1 cellular context compared by ENCODE assay signal in the genomic region with DNA sequence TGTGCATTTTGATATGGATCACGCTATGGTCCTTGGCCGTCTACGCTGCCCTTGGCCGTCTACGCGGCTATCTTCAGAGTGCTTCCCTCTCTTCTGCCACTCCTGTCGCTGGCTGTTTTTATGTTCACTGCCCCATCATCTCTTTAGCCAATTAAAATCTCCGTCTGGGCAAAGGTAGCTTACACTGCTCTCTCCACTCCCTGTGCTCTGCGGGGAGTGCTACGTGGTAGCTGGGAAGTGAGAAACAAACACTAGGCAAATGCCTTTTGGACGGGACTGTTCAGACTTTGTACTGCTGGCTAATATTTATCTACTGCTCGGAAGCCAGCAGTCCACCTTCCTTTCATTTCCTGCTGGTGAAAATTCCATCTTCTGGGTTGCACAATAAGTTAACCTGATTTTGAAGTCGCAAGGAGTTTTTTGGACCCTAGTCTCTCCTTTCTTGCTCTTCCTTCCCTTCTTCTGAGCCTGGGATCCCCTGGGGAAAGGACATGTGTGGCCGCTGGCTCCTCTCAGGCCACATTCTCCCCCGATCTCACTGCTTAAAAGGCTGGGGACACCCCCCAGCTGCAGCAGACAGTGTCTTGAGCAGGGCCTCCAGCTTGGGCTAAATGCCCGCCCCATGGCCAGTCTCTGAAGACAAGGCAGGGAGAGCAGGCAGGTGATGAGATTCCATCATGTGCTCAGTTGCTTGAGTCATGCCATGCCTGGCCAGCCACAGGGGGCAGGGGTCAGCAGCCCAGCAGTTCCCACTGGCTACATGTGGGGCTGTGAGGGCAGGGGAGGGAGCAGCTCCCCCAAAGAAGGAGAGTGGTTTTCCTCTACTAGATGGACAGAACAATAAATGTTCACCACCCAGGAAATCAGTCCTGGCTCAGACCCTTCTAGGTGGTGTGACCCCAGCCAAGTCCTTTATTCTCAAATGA.
TF ChIP-seq lines count a peak whose summit lies in the region.

No MANE protein-coding gene starts in this region.

TF ChIP-seq in HepG2, 621 proteins besides CTCF, POLR2A, EP300 and RAD21 (continued from another document and continues in another):
- TF ChIP-seq, protein P1, sequence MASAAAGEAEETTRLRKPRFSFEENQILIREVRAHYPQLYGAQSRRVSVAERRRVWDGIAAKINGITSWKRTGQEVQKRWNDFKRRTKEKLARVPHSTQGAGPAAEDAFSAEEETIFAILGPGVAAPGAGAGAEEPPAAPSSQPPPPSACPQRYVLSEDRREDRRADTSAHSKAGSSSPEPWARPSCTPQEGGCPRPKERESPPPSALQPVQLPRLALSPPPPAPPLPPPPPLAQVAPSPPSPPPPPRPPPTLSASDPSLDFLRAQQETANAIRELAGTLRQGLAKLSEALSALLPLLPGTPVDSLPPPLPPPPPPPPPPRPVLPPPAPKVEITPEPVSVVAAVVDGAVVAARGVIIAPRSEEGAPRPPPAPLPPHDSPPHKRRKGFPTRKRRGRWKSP (CRISPR knock-in tag; IDR thresholded peaks at IDR 0.05) = 0 out of 2 replicates have a peak, but pooled peaks have one; percentile 58
- TF ChIP-seq HNRNPL (IDR thresholded peaks at IDR 0.05; ENCODE audit: low read depth, low read length) (0 out of 2 replicates have a peak, but pooled peaks have one; percentile 39), ZKSCAN1 (IDR thresholded peaks at IDR 0.05; ENCODE audit: low read length) (no peak), ZNF180 (CRISPR knock-in tag; IDR thresholded peaks at IDR 0.05; ENCODE audit: borderline replicate concordance, low read depth) (no peak), SYNCRIP (IDR thresholded peaks at IDR 0.05; ENCODE audit: insufficient read depth, low read depth, low read length) (no peak), RARG (CRISPR knock-in tag; IDR thresholded peaks at IDR 0.05; ENCODE audit: low read depth) (no peak), KLF9 (CRISPR knock-in tag; IDR thresholded peaks at IDR 0.05; ENCODE audit: low read depth) (no peak), ZNF512B (CRISPR knock-in tag; IDR thresholded peaks at IDR 0.05; ENCODE audit: borderline replicate concordance) (peak; percentile 2; the same call in 1 of the 2 replicates), ZNF775 (CRISPR knock-in tag; IDR thresholded peaks at IDR 0.05; ENCODE audit: borderline replicate concordance) (no peak), CENPX (CRISPR knock-in tag; IDR thresholded peaks at IDR 0.05) (no peak), POGZ (CRISPR knock-in tag; IDR thresholded peaks at IDR 0.05) (peak; percentile 85), EED (CRISPR knock-in tag; IDR thresholded peaks at IDR 0.05) (no peak), KDM5A (IDR thresholded peaks at IDR 0.05; ENCODE audit: borderline replicate concordance, low read length) (no peak; the same call in 1 of the 2 replicates), SRF (IDR thresholded peaks at IDR 0.05; ENCODE audit: low read depth, low read length) (0 out of 2 replicates have a peak, but pooled peaks have one; percentile 5), ZNF136 (CRISPR knock-in tag; IDR thresholded peaks at IDR 0.05; ENCODE audit: low read depth) (no peak; the same call in 1 of the 2 replicates), ZNF503 (CRISPR knock-in tag; IDR thresholded peaks at IDR 0.05) (peak; percentile 88; the same call in 1 of the 2 replicates), KAT7 (CRISPR knock-in tag; IDR thresholded peaks at IDR 0.05; ENCODE audit: borderline replicate concordance) (peak; percentile 90; the same call in 1 of the 2 replicates), HNRNPH1 (optimal IDR thresholded peaks at IDR 0.05; ENCODE audit: low read depth, low read length) (no peak), ZNF782 (CRISPR knock-in tag; IDR thresholded peaks at IDR 0.05; ENCODE audit: borderline replicate concordance) (no peak), ZNF354B (CRISPR knock-in tag; IDR thresholded peaks at IDR 0.05) (no peak), HNF4A (CRISPR knock-in tag; IDR thresholded peaks at IDR 0.05) (peak; percentile 98), PHF5A (CRISPR knock-in tag; IDR thresholded peaks at IDR 0.05; ENCODE audit: low read depth, unreplicated experiment) (no peak), FOXO1 (CRISPR knock-in tag; IDR thresholded peaks at IDR 0.05) (peak; percentile 81), MXD1 (CRISPR knock-in tag; IDR thresholded peaks at IDR 0.05) (0 out of 2 replicates have a peak, but pooled peaks have one; percentile 53), ARNTL (CRISPR knock-in tag; IDR thresholded peaks at IDR 0.05) (no peak), JARID2 (CRISPR knock-in tag; IDR thresholded peaks at IDR 0.05; ENCODE audit: insufficient replicate concordance) (peak; percentile 3), HMGA1 (CRISPR knock-in tag; conservative IDR thresholded peaks at IDR 0.05) (no peak), CEBPG (CRISPR knock-in tag; IDR thresholded peaks at IDR 0.05) (peak; percentile 96), ZNF720 (CRISPR knock-in tag; IDR thresholded peaks at IDR 0.05) (no peak), MIER3 (CRISPR knock-in tag; IDR thresholded peaks at IDR 0.05; ENCODE audit: borderline replicate concordance) (peak; percentile 67; the same call in 1 of the 2 replicates), ZNF251 (CRISPR knock-in tag; IDR thresholded peaks at IDR 0.05) (no peak), ZNF530 (CRISPR knock-in tag; IDR thresholded peaks at IDR 0.05; ENCODE audit: low read depth) (no peak), ZNF234 (CRISPR knock-in tag; conservative IDR thresholded peaks at IDR 0.05) (no peak), RBM22 (optimal IDR thresholded peaks at IDR 0.05; ENCODE audit: low read length) (no peak), CBFB (CRISPR knock-in tag; IDR thresholded peaks at IDR 0.05) (0 out of 2 replicates have a peak, but pooled peaks have one; percentile 30), TCF12 (IDR thresholded peaks at IDR 0.05) (no peak), TCF12 (CRISPR knock-in tag; IDR thresholded peaks at IDR 0.05) (peak; percentile 89), TAF15 (IDR thresholded peaks at IDR 0.05; ENCODE audit: low read depth, low read length, poor library complexity, severe bottlenecking) (no peak), ZFP1 (CRISPR knock-in tag; IDR thresholded peaks at IDR 0.05) (no peak; the same call in 1 of the 2 replicates), HNRNPUL1 (IDR thresholded peaks at IDR 0.05; ENCODE audit: low read depth, low read length) (no peak), SOX13 (IDR thresholded peaks at IDR 0.05) (peak; percentile 57), SOX13 (CRISPR knock-in tag; conservative IDR thresholded peaks at IDR 0.05 in 1 of 2, IDR thresholded peaks at IDR 0.05 in 1 of 2) (peak in 1 of 2 experiments; percentile 66; a peak in 2 of 4 replicates), MAZ (IDR thresholded peaks at IDR 0.05; ENCODE audit: borderline replicate concordance, low read depth, low read length) (peak; percentile 54; the same call in 1 of the 2 replicates), MAZ (CRISPR knock-in tag; IDR thresholded peaks at IDR 0.05; ENCODE audit: low read depth) (no peak; the same call in 1 of the 2 replicates), BRF2 (CRISPR knock-in tag; IDR thresholded peaks at IDR 0.05) (no peak)
- TF ChIP-seq, protein P2, sequence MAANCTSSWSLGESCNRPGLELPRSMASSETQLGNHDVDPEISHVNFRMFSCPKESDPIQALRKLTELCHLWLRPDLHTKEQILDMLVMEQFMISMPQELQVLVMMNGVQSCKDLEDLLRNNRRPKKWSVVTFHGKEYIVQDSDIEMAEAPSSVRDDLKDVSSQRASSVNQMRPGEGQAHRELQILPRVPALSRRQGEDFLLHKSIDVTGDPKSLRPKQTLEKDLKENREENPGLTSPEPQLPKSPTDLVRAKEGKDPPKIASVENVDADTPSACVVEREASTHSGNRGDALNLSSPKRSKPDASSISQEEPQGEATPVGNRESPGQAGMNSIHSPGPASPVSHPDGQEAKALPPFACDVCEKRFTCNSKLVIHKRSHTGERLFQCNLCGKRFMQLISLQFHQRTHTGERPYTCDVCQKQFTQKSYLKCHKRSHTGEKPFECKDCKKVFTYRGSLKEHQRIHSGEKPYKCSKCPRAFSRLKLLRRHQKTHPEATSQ (CRISPR knock-in tag; IDR thresholded peaks at IDR 0.05; ENCODE audit: borderline replicate concordance) = no peak; the same call in 1 of the 2 replicates
- TF ChIP-seq, protein P3, sequence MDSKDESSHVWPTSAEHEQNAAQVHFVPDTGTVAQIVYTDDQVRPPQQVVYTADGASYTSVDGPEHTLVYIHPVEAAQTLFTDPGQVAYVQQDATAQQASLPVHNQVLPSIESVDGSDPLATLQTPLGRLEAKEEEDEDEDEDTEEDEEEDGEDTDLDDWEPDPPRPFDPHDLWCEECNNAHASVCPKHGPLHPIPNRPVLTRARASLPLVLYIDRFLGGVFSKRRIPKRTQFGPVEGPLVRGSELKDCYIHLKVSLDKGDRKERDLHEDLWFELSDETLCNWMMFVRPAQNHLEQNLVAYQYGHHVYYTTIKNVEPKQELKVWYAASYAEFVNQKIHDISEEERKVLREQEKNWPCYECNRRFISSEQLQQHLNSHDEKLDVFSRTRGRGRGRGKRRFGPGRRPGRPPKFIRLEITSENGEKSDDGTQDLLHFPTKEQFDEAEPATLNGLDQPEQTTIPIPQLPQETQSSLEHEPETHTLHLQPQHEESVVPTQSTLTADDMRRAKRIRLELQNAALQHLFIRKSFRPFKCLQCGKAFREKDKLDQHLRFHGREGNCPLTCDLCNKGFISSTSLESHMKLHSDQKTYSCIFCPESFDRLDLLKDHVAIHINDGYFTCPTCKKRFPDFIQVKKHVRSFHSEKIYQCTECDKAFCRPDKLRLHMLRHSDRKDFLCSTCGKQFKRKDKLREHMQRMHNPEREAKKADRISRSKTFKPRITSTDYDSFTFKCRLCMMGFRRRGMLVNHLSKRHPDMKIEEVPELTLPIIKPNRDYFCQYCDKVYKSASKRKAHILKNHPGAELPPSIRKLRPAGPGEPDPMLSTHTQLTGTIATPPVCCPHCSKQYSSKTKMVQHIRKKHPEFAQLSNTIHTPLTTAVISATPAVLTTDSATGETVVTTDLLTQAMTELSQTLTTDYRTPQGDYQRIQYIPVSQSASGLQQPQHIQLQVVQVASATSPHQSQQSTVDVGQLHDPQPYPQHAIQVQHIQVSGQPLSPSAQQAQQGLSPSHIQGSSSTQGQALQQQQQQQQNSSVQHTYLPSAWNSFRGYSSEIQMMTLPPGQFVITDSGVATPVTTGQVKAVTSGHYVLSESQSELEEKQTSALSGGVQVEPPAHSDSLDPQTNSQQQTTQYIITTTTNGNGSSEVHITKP (CRISPR knock-in tag; IDR thresholded peaks at IDR 0.05; ENCODE audit: low read depth) = peak; percentile 11; the same call in 1 of the 2 replicates
- TF ChIP-seq, protein P4, sequence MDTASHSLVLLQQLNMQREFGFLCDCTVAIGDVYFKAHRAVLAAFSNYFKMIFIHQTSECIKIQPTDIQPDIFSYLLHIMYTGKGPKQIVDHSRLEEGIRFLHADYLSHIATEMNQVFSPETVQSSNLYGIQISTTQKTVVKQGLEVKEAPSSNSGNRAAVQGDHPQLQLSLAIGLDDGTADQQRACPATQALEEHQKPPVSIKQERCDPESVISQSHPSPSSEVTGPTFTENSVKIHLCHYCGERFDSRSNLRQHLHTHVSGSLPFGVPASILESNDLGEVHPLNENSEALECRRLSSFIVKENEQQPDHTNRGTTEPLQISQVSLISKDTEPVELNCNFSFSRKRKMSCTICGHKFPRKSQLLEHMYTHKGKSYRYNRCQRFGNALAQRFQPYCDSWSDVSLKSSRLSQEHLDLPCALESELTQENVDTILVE (CRISPR knock-in tag; IDR thresholded peaks at IDR 0.05) = 0 out of 2 replicates have a peak, but pooled peaks have one; percentile 55
- TF ChIP-seq, protein P5, sequence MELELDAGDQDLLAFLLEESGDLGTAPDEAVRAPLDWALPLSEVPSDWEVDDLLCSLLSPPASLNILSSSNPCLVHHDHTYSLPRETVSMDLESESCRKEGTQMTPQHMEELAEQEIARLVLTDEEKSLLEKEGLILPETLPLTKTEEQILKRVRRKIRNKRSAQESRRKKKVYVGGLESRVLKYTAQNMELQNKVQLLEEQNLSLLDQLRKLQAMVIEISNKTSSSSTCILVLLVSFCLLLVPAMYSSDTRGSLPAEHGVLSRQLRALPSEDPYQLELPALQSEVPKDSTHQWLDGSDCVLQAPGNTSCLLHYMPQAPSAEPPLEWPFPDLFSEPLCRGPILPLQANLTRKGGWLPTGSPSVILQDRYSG (CRISPR knock-in tag; IDR thresholded peaks at IDR 0.05) = no peak
